In genomic region chr11:124759268-124760204, GRCh38 we compare ENCODE assay signal across 9 cellular contexts. TPM values are rescaled to one million over a fixed set of nuclear protein-coding genes. Genes with fewer than 3 reads are reported as not detected.
DNase-seq lines count a peak whose midpoint lies in the region; ATAC-seq and TF ChIP-seq lines count a peak whose summit lies in the region.
"Had no signal": no experiment of that assay in that cellular context is flagged by ENCODE, and none has a peak within 500 bp of the region (broad histone marks: within the 10 kb centered on the region; RNA-seq: fewer than 3 reads in every experiment).

No MANE protein-coding gene starts in this region.

- H3K36me3 Mint-ChIP-seq in osteocyte (ENCODE audit: unreplicated experiment) = no peaks in the 10 kb centered on the region

- H3K27ac ChIP-seq in gastroesophageal sphincter (peak overlapping the region in 3 of 4 donors; percentile 79 to 83 (median 82)), Karpas-422 (ENCODE audit: low read length) (no peak overlapping the region)

- ATAC-seq in gastroesophageal sphincter (peak; percentile 65), HG02981 (IDR thresholded peaks at IDR 0.05; ENCODE audit: unreplicated experiment) (no peak), GM21423 (IDR thresholded peaks at IDR 0.05; ENCODE audit: unreplicated experiment) (no peak)

- H3K27ac Mint-ChIP-seq in osteocyte (ENCODE audit: unreplicated experiment) = no peak overlapping the region

- H3K27me3 ChIP-seq in gastroesophageal sphincter = peaks cover 75% of the 10 kb centered on the region
- H3K27me3 ChIP-seq in Karpas-422 (ENCODE audit: low read length) = no peaks in the 10 kb centered on the region

- no peak overlapping the region for H2AFZ ChIP-seq in Karpas-422 (ENCODE audit: low read length)

- H3K4me3 Mint-ChIP-seq in osteocyte (ENCODE audit: unreplicated experiment) = peak overlapping the region; percentile 4

- TF ChIP-seq CTCF in gastroesophageal sphincter (IDR thresholded peaks at IDR 0.05) = no peak
- TF ChIP-seq CTCF in osteocyte (IDR thresholded peaks at IDR 0.05) = no peak

- no CpG with 5 or more reads among the region's 52 CpGs for WGBS in gastroesophageal sphincter (ENCODE audit: low coverage in 1 of 2), 2 donors

- no peak for TF ChIP-seq EP300 in gastroesophageal sphincter (IDR thresholded peaks at IDR 0.05)

- no peaks in the 10 kb centered on the region for H3K79me2 ChIP-seq in Karpas-422 (ENCODE audit: low read length)

- H3K4me3 ChIP-seq in gastroesophageal sphincter = peak overlapping the region in 1 of 2 donors; percentile 58
- no peak overlapping the region for H3K4me3 ChIP-seq in Karpas-422 (ENCODE audit: low read length)

- H3K4me1 ChIP-seq in ES-I3 (ENCODE audit: insufficient read depth, low read length) (peaks cover 16% of the 10 kb centered on the region), gastroesophageal sphincter (peaks cover 0 to 72% (median 28%) of the 10 kb centered on the region in 3 donors), Karpas-422 (ENCODE audit: low read length) (peaks cover 24% of the 10 kb centered on the region)

- H3K9me3 ChIP-seq in ES-I3 (ENCODE audit: control insufficient read depth, insufficient read depth, low read length) = no peaks in the 10 kb centered on the region
- H3K9me3 ChIP-seq in gastroesophageal sphincter = no peaks in the 10 kb centered on the region
- no peaks in the 10 kb centered on the region for H3K9me3 ChIP-seq in Karpas-422 (ENCODE audit: low read length)

- H3K36me3 ChIP-seq in ES-I3 (ENCODE audit: insufficient read depth, low read length) (no peaks in the 10 kb centered on the region), gastroesophageal sphincter (no peaks in the 10 kb centered on the region), Karpas-422 (ENCODE audit: insufficient read depth, low read length) (no peaks in the 10 kb centered on the region)

- H4K20me1 ChIP-seq in Karpas-422 (ENCODE audit: insufficient read depth, low read depth, low read length) = no peaks in the 10 kb centered on the region

- DNase-seq in Kasumi-1 (lab: John Stamatoyannopoulos, UW) (peak; percentile 72 to 78), osteocyte (ENCODE audit: extremely low spot score, unreplicated experiment) (peak; percentile 80), Karpas-422 (no peak), COLO668 (lab: John Stamatoyannopoulos, UW; ENCODE audit: unreplicated experiment) (no peak)

- H3K9me3 Mint-ChIP-seq in osteocyte (ENCODE audit: unreplicated experiment) = no peaks in the 10 kb centered on the region

- peak overlapping the region; percentile 46 for H3K9ac ChIP-seq in ES-I3 (ENCODE audit: low read depth, low read length)
- no peak overlapping the region for H3K9ac ChIP-seq in Karpas-422 (ENCODE audit: low read length)

- no peaks in the 10 kb centered on the region for H3K9me2 ChIP-seq in Karpas-422 (replicated peaks; ENCODE audit: insufficient read depth, low read length)

- H3K27me3 Mint-ChIP-seq in osteocyte (ENCODE audit: unreplicated experiment) = peaks cover 36% of the 10 kb centered on the region

- no peak for TF ChIP-seq POLR2A in gastroesophageal sphincter (IDR thresholded peaks at IDR 0.05)

- H3K4me2 ChIP-seq in Karpas-422 (ENCODE audit: low read depth, low read length, poor library complexity, severe bottlenecking) = no peak overlapping the region

- H3K4me1 Mint-ChIP-seq in osteocyte (ENCODE audit: unreplicated experiment) = peaks cover 30% of the 10 kb centered on the region

RNA-seq across cellular contexts. Expression of gene ESAM, which starts 2.6 kb away (rescaled TPM):
- total RNA-seq in gastroesophageal sphincter (10 to 100 TPM in 3 of 4 donors, 1 to 10 TPM in 1; 9.8 to 38.4 (median 22.4) TPM), osteocyte (0.71 and 1.7 TPM in 2 replicates)
- total RNA-seq in Karpas-422 (2014; rRNA removed; shearing (Covaris generic); ENCODE audit: low replicate concordance) = not detected in 2 replicates

RNA-seq across cellular contexts. Expression of gene VSIG2, which starts 7.5 kb away (rescaled TPM):
- total RNA-seq in gastroesophageal sphincter (1 to 10 TPM in 2 of 4 donors, under 1 TPM in 1, not detected in 1; 0.58 to 3.2 (median 1.2) TPM), osteocyte (0.30 TPM in 1 of 2 replicates, not detected in the other)
- not detected in 2 replicates for total RNA-seq in Karpas-422 (2014; rRNA removed; shearing (Covaris generic); ENCODE audit: low replicate concordance)
- total RNA-seq: subcutaneous adipose tissue had no signal

RNA-seq across cellular contexts. Expression of gene NRGN, which starts 19.8 kb away (rescaled TPM):
- total RNA-seq in gastroesophageal sphincter (1 to 10 TPM in 3 of 4 donors, under 1 TPM in 1; 0.66 to 2.4 (median 1.8) TPM), osteocyte (0.97 and 1.0 TPM in 2 replicates)
- total RNA-seq in Karpas-422 (2014; rRNA removed; shearing (Covaris generic); ENCODE audit: low replicate concordance) = 0.97 TPM in 1 of 2 replicates, not detected in the other

RNA-seq across cellular contexts. Expression of gene MSANTD2, which starts 40.7 kb away (rescaled TPM):
- total RNA-seq in gastroesophageal sphincter (10 to 100 TPM in 3 of 4 donors, 1 to 10 TPM in 1; 7.0 to 34.9 (median 13.0) TPM), osteocyte (14.3 and 15.2 TPM in 2 replicates)
- total RNA-seq in Karpas-422 (2014; rRNA removed; shearing (Covaris generic); ENCODE audit: low replicate concordance) = 5.2 and 7.6 TPM in 2 replicates

Comparison
In these comparisons a context has a peak if more than half of its experiments do, and no peak if none do; other contexts are left out.
1. DNase-seq: peak in Kasumi-1 (2 of 2) and osteocyte (single experiment); none in Karpas-422 (single experiment) and COLO668 (single experiment).